Comparison of ENCODE assay signal across 15 cellular contexts in the genomic region with DNA sequence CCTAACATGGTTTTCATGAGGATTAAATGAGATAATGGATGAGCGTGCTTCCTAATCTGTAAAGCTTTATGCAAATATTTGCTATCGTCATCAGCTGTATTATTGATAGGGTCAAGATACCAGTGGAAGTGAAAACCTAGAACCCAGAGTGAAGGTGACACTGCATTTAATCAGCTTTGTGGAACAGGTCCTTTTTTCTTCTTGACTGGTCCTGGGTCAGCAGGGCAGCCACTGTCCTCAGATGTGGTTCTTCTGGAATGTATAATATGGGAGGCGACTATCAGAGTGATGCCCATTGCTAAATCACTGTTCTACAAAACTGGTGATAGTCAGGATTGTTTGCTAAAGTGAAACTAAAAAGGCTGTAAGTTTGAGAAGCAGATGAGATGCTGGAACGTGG.
DNase-seq lines count a peak whose midpoint lies in the region; ATAC-seq and TF ChIP-seq lines count a peak whose summit lies in the region.
"Had no signal": no experiment of that assay in that cellular context is flagged by ENCODE, and none has a peak within 500 bp of the region (broad histone marks: within the 10 kb centered on the region; RNA-seq: fewer than 3 reads in every experiment).

No MANE protein-coding gene starts in this region.

- H3K36me3 ChIP-seq in effector memory CD4-positive, alpha-beta T cell (ENCODE audit: control insufficient read depth, insufficient read depth, low read length), result no peaks in the 10 kb centered on the region
- H3K36me3 ChIP-seq: Peyer's patch had no signal

- H3K4me1 ChIP-seq in effector memory CD4-positive, alpha-beta T cell (ENCODE audit: control insufficient read depth, insufficient read depth, low read length, poor library complexity, severe bottlenecking), result no peaks in the 10 kb centered on the region

- H3K27me3 ChIP-seq in effector memory CD4-positive, alpha-beta T cell (replicated peaks; ENCODE audit: control insufficient read depth, insufficient read depth, low read length, poor library complexity, severe bottlenecking), result no peaks in the 10 kb centered on the region
- H3K27me3 ChIP-seq: Peyer's patch had no signal

- H3K9me3 ChIP-seq in effector memory CD4-positive, alpha-beta T cell (ENCODE audit: control insufficient read depth, low read length), result no peaks in the 10 kb centered on the region
- H3K9me3 ChIP-seq: Peyer's patch had no signal

- DNase-seq in AG10803 (ENCODE audit: low read depth) (peak; percentile 13), LoVo (ENCODE audit: low spot score) (peak; percentile 11), choroid plexus epithelial cell (ENCODE audit: low read depth) (peak; percentile 76), kidney tubule cell (ENCODE audit: low spot score) (peak; percentile 81), cerebellar cortex (ENCODE audit: low spot score) (no peak)
- no peak for DNase-seq in effector memory CD4-positive, alpha-beta T cell
- DNase-seq: activated naive CD4-positive, alpha-beta T cell treated with anti-CD3 and anti-CD28 coated beads, Interleukin-2, amount 50 U/mL, for 16 hours; caudate nucleus; effector memory CD8-positive, alpha-beta T cell; NCI-H1092 treated with DMSO at 0.1 percent for 48 hours; NCI-H774; nephron progenitor cell; Peyer's patch had no signal

- ATAC-seq in GM19023 (IDR thresholded peaks at IDR 0.05; ENCODE audit: unreplicated experiment) (no peak), GM18909 (IDR thresholded peaks at IDR 0.05; ENCODE audit: poor library complexity, unreplicated experiment) (no peak)
- ATAC-seq: effector memory CD8-positive, alpha-beta T cell had no signal

- no peak overlapping the region for H3K27ac ChIP-seq in effector memory CD4-positive, alpha-beta T cell (ENCODE audit: insufficient read depth, low read length, poor library complexity, severe bottlenecking)
- H3K27ac ChIP-seq: Peyer's patch had no signal

- TF ChIP-seq CTCF in AG10803 (conservative IDR thresholded peaks at IDR 0.05; ENCODE audit: low read length) (no peak), choroid plexus epithelial cell (conservative IDR thresholded peaks at IDR 0.05; ENCODE audit: low read depth, low read length) (no peak)

- no peak overlapping the region for H3K4me3 ChIP-seq in AG10803 (ENCODE audit: low read length)
- no peak overlapping the region for H3K4me3 ChIP-seq in choroid plexus epithelial cell (ENCODE audit: low read depth, low read length)
- H3K4me3 ChIP-seq in effector memory CD4-positive, alpha-beta T cell (ENCODE audit: insufficient read depth, low read depth, low read length, poor library complexity, severe bottlenecking), result no peak overlapping the region
- H3K4me3 ChIP-seq: Peyer's patch had no signal

Comparison
In these comparisons a context has a peak if more than half of its experiments do, and no peak if none do; other contexts are left out.
1. DNase-seq: peak in AG10803 (single experiment), LoVo (single experiment), choroid plexus epithelial cell (single experiment) and kidney tubule cell (single experiment); none in cerebellar cortex (single experiment) and effector memory CD4-positive, alpha-beta T cell (0 of 3).